8 cellular contexts compared by ENCODE assay signal in the genomic region with DNA sequence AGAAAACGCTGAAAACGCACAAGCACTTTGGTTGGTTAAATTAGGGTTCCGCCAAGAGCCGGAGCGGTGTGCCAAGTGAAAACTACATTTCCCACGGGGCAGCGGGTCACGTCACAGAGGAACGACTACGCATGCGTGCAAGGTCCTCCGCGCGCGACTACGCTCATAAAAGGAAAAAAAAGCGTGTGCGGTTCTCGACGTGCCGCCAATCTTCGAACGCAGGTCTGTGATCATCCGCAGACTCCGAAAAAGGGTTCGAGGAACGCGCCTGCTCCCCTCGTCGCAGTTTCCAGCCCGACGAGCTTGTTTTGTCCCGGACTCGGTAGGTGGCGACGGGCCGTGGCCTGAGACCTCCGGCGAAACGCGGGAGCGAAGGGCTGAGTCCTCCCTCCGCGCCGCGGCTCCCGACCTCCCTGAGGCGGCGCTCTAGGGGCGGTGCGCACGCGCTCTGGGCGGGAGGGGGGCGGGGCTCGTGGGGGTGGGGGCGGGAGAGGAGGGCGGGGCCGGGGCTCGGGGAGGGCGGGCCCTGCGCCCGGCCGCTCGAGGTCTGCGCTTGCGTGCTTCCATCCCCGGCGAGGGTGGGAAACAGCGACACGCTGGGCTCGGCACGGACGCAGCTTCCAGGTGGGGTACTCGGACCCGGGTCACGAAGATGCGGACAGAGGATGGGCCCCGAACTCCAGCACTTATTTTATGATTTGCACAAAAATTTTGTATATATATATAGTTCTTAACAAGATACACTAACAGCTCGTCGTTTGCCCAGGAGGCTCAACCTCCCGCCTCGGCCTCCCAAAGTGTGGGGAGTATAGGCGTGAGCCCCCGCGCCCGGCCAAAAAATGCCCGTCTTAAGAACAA. TPM values are rescaled to one million over a fixed set of nuclear protein-coding genes. Genes with fewer than 3 reads are reported as not detected.
A peak's percentile ranks its signal among the peaks of the same experiment; 100 is the strongest.
DNase-seq lines count a peak whose midpoint lies in the region; ATAC-seq and TF ChIP-seq lines count a peak whose summit lies in the region.

A gene (plus strand): TSS at position 145 of the 858 bp plus-strand sequence. CDS start 27,150 bp downstream, outside the sequence.

- H3K4me1 ChIP-seq in right cardiac atrium (ENCODE audit: control insufficient read depth, insufficient read depth, low read length), result peaks cover 2% of the 10 kb centered on the region
- H3K4me1 ChIP-seq in rectal smooth muscle tissue (ENCODE audit: control insufficient read depth, insufficient read depth, low read length), result peaks cover 6% of the 10 kb centered on the region
- peaks cover 22% of the 10 kb centered on the region for H3K4me1 ChIP-seq in vagina

- no peaks in the 10 kb centered on the region for H3K9me3 ChIP-seq in right cardiac atrium (ENCODE audit: control insufficient read depth, low read length)
- H3K9me3 ChIP-seq in vagina, result no peaks in the 10 kb centered on the region

- no peaks in the 10 kb centered on the region for H3K27me3 ChIP-seq in right cardiac atrium (ENCODE audit: control insufficient read depth, insufficient read depth)
- H3K27me3 ChIP-seq in rectal smooth muscle tissue (ENCODE audit: control insufficient read depth, insufficient read depth, low read length), result no peaks in the 10 kb centered on the region
- no peaks in the 10 kb centered on the region for H3K27me3 ChIP-seq in vagina

- ATAC-seq in GM18498 (IDR thresholded peaks at IDR 0.05; ENCODE audit: unreplicated experiment) (peak; percentile 81), HG02938 (IDR thresholded peaks at IDR 0.05; ENCODE audit: unreplicated experiment) (peak; percentile 69), right cardiac atrium (peak; percentile 97)

- peak within 1 kb of the TSS; percentile 71 for H3K4me3 ChIP-seq in right cardiac atrium (ENCODE audit: low read length)
- peak within 1 kb of the TSS; percentile 95 for H3K4me3 ChIP-seq in rectal smooth muscle tissue (ENCODE audit: low read length)
- peak within 1 kb of the TSS; percentile 56 to 77 for H3K4me3 ChIP-seq in vagina

- DNase-seq in NCI-H1930 (lab: John Stamatoyannopoulos, UW) (peak; percentile 93 to 96), anterior cingulate cortex (lab: John Stamatoyannopoulos, UW) (peak; percentile 13 to 97 (median 91)), right cardiac atrium (peak; percentile 94 to 97 (median 97)), vagina (ENCODE audit: extremely low spot score in 2 of 2) (peak in 1 of 2 donors; percentile 94)

- H3K27ac ChIP-seq in right cardiac atrium (ENCODE audit: low read length), result peak within 1 kb of the TSS; percentile 97
- peak within 1 kb of the TSS; percentile 100 for H3K27ac ChIP-seq in rectal smooth muscle tissue (ENCODE audit: low read depth, low read length)
- peak within 1 kb of the TSS; percentile 93 for H3K27ac ChIP-seq in vagina

- intact Hi-C loops in T-helper 2 cell treated with Interferon-gamma antibody and Interleukin-4, amounts not matched to agents 100 ng/mL and 5 ng/mL, for 36 hours (cut with micrococcal nuclease), result loop anchor here (1.0 to 10.0 kb wide), 4 partner anchors 60 to 418 kb away; a partner anchor contains a TSS
- intact Hi-C loops in right cardiac atrium (cut with DNase I), result no loop called here
- intact Hi-C loops in vagina (cut with DNase I), result loop anchor here (5.0 kb wide), 1 partner anchor 62 kb away; a partner anchor contains a TSS

- 2% methylated on average over 88 of the region's 88 CpGs for WGBS in right cardiac atrium

- peak in 1 of 2 donors; percentile 92 for TF ChIP-seq POLR2A in vagina (IDR thresholded peaks at IDR 0.05)

- H3K36me3 ChIP-seq in rectal smooth muscle tissue (ENCODE audit: control insufficient read depth, insufficient read depth, low read length) (no peaks in the 10 kb centered on the region), vagina (peaks cover 3 to 19% of the 10 kb centered on the region in 2 donors)

- TF ChIP-seq CTCF in vagina (IDR thresholded peaks at IDR 0.05), result no peak

- peak within 1 kb of the TSS; percentile 96 for H3K9ac ChIP-seq in rectal smooth muscle tissue (ENCODE audit: low read length)

RNA-seq across cellular contexts. Expression of the gene that starts here (rescaled TPM):
- 43.4 and 44.1 TPM in 2 replicates for total RNA-seq in T-helper 2 cell treated with Interferon-gamma antibody and Interleukin-4, amounts not matched to agents 100 ng/mL and 5 ng/mL, for 36 hours
- total RNA-seq in right cardiac atrium, result 10 to 100 TPM; 13.8 to 21.4 (median 19.1) TPM
- polyA plus RNA-seq in right cardiac atrium, result 18.2 TPM
- 16.5 TPM for total RNA-seq in vagina

Comparison
In these comparisons a context has a peak if more than half of its experiments do, and no peak if none do; other contexts are left out.
1. intact Hi-C loops: an anchor here in T-helper 2 cell treated with Interferon-gamma antibody and Interleukin-4, amounts not matched to agents 100 ng/mL and 5 ng/mL, for 36 hours (1.0 to 10.0 kb wide) and vagina (5.0 kb wide); none called in right cardiac atrium.